In the genomic region with DNA sequence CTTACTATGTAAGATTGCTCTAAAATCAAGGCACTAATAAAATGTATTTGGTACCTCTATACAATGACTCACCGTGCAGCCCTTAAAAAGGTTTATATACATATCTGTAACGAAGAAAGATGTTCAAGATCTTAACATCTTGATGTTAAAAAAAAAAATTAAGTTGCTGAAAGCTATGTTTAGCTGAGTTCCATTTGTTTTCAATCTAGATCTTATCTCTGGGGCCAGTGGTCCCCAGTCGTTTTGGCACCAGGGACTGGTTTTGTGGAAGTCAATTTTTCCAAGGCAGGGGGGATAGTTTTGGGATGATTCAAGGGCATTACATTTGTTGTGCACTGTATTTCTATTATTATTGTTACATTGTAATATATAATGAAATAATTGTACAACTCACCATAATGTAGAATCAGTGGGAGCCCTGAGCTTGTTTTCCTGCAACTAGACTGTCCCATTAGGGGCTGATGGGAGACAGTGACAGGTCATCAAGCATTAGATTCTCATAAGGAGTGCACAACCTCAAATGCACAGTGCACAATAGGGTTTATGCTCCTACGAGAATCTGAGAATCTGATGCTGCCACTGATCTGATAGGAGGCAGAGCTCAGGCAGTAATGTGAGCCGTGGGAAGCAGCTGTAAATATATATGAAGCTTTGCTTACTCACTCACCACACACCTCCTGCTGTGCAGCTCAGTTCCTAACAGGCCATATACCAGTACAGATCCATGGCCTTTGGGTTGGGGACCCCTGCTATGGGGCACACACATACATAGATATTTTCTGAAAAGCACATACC, we compare ENCODE assay signal across 1 cellular context.
A peak's percentile ranks its signal among the peaks of the same experiment; 100 is the strongest.
TF ChIP-seq lines count a peak whose summit lies in the region.

No MANE protein-coding gene starts in this region.

TF ChIP-seq in SK-N-SH, 30 proteins besides CTCF, POLR2A, EP300 and RAD21 (continued from another document):
- TF ChIP-seq, protein P1, sequence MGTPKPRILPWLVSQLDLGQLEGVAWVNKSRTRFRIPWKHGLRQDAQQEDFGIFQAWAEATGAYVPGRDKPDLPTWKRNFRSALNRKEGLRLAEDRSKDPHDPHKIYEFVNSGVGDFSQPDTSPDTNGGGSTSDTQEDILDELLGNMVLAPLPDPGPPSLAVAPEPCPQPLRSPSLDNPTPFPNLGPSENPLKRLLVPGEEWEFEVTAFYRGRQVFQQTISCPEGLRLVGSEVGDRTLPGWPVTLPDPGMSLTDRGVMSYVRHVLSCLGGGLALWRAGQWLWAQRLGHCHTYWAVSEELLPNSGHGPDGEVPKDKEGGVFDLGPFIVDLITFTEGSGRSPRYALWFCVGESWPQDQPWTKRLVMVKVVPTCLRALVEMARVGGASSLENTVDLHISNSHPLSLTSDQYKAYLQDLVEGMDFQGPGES (IDR thresholded peaks at IDR 0.05; ENCODE audit: low read depth, low read length): no peak
- no peak for TF ChIP-seq YY1 (IDR thresholded peaks at IDR 0.05; ENCODE audit: low read depth)
- TF ChIP-seq FOXM1 (IDR thresholded peaks at IDR 0.05; ENCODE audit: low read depth): peak; percentile 55; the same call in 1 of the 2 replicates
- TF ChIP-seq GABPA (IDR thresholded peaks at IDR 0.05; ENCODE audit: low read depth): no peak
- peak; percentile 52; the same call in 1 of the 2 replicates for TF ChIP-seq POLR2AphosphoS5 (IDR thresholded peaks at IDR 0.05; ENCODE audit: low read depth, low read length)
- TF ChIP-seq SIN3A (IDR thresholded peaks at IDR 0.05; ENCODE audit: borderline replicate concordance, low read depth, low read length): no peak
- 0 out of 2 replicates have a peak, but pooled peaks have one; percentile 58 for TF ChIP-seq FOXJ3 (CRISPR knock-in tag; IDR thresholded peaks at IDR 0.05)
- no peak for TF ChIP-seq CHD2 (IDR thresholded peaks at IDR 0.05; ENCODE audit: low read length, partially characterized antibody)
- peak; percentile 91 for TF ChIP-seq TCF12 (IDR thresholded peaks at IDR 0.05)
- TF ChIP-seq ZBTB33 (IDR thresholded peaks at IDR 0.05; ENCODE audit: borderline replicate concordance, low read depth): 0 out of 2 replicates have a peak, but pooled peaks have one; percentile 6
- TF ChIP-seq USF2 (IDR thresholded peaks at IDR 0.05; ENCODE audit: borderline replicate concordance, low read depth, low read length): no peak
- TF ChIP-seq JUND (IDR thresholded peaks at IDR 0.05): peak; percentile 77
- TF ChIP-seq EZH2phosphoT487 (IDR thresholded peaks at IDR 0.05; ENCODE audit: borderline replicate concordance, low read depth): no peak
- TF ChIP-seq TEAD4 (IDR thresholded peaks at IDR 0.05; ENCODE audit: borderline replicate concordance, insufficient read depth): peak; percentile 58; the same call in 1 of the 2 replicates
- TF ChIP-seq, protein P2, sequence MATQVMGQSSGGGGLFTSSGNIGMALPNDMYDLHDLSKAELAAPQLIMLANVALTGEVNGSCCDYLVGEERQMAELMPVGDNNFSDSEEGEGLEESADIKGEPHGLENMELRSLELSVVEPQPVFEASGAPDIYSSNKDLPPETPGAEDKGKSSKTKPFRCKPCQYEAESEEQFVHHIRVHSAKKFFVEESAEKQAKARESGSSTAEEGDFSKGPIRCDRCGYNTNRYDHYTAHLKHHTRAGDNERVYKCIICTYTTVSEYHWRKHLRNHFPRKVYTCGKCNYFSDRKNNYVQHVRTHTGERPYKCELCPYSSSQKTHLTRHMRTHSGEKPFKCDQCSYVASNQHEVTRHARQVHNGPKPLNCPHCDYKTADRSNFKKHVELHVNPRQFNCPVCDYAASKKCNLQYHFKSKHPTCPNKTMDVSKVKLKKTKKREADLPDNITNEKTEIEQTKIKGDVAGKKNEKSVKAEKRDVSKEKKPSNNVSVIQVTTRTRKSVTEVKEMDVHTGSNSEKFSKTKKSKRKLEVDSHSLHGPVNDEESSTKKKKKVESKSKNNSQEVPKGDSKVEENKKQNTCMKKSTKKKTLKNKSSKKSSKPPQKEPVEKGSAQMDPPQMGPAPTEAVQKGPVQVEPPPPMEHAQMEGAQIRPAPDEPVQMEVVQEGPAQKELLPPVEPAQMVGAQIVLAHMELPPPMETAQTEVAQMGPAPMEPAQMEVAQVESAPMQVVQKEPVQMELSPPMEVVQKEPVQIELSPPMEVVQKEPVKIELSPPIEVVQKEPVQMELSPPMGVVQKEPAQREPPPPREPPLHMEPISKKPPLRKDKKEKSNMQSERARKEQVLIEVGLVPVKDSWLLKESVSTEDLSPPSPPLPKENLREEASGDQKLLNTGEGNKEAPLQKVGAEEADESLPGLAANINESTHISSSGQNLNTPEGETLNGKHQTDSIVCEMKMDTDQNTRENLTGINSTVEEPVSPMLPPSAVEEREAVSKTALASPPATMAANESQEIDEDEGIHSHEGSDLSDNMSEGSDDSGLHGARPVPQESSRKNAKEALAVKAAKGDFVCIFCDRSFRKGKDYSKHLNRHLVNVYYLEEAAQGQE (IDR thresholded peaks at IDR 0.05; ENCODE audit: low read depth, low read length): no peak
- TF ChIP-seq, protein P3, sequence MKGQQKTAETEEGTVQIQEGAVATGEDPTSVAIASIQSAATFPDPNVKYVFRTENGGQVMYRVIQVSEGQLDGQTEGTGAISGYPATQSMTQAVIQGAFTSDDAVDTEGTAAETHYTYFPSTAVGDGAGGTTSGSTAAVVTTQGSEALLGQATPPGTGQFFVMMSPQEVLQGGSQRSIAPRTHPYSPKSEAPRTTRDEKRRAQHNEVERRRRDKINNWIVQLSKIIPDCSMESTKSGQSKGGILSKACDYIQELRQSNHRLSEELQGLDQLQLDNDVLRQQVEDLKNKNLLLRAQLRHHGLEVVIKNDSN (IDR thresholded peaks at IDR 0.05; ENCODE audit: borderline replicate concordance, low read depth): no peak
- TF ChIP-seq TAF1 (IDR thresholded peaks at IDR 0.05; ENCODE audit: borderline replicate concordance, low read depth, low read length): no peak
- TF ChIP-seq RCOR1 (IDR thresholded peaks at IDR 0.05; ENCODE audit: low read length): 0 out of 2 replicates have a peak, but pooled peaks have one; percentile 6
- TF ChIP-seq RXRA (IDR thresholded peaks at IDR 0.05; ENCODE audit: borderline replicate concordance, low read depth): peak; percentile 23; the same call in 1 of the 2 replicates
- TF ChIP-seq SMC3 (IDR thresholded peaks at IDR 0.05; ENCODE audit: low read depth, low read length): no peak
- TF ChIP-seq NFIC (IDR thresholded peaks at IDR 0.05; ENCODE audit: borderline replicate concordance): peak; percentile 81
- TF ChIP-seq MAX (IDR thresholded peaks at IDR 0.05; ENCODE audit: low read depth): no peak
- TF ChIP-seq FOSL2 (IDR thresholded peaks at IDR 0.05; ENCODE audit: borderline replicate concordance, low read depth): peak; percentile 55; the same call in 1 of the 2 replicates
